Comparison of ENCODE assay signal across 1 cellular context in the genomic region with DNA sequence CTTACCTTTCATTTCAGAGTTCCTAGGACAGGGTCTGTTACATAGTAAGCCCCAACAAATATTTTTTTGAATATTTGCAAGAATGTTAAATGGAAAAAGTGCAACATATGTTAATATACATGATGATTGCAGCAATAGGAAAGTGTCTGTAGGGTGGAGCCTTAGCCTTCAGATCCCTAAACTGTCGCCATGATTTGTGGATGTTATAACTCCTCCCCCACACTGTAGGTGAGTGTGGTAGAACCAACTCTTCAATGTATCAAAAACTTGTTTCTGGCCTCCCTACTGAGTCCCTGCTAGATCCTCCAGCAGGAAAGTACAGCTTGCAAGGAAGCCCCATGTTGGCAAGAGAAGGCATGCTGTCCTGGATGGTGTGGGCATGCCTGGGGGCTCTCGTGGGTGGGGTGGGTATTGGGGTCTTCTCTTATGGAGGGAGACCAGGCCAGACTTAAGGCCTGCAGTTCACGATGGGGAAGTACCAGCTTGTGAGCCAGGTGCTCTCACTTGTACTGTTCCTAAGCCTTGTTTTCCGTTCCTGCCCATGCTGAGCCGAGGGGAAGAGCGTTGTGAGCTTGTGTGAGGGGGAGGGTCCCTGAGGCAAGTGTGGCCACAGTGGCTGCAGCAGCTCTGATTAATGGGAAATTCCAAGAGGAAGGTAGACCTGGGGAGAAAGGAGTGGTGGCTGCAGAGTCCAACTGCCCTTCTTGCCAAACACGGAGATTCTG.
TF ChIP-seq lines count a peak whose summit lies in the region.

No MANE protein-coding gene starts in this region.

TF ChIP-seq in WTC11, 78 proteins besides CTCF, POLR2A, EP300 and RAD21 (continued from another document):
- TF ChIP-seq, protein P1, sequence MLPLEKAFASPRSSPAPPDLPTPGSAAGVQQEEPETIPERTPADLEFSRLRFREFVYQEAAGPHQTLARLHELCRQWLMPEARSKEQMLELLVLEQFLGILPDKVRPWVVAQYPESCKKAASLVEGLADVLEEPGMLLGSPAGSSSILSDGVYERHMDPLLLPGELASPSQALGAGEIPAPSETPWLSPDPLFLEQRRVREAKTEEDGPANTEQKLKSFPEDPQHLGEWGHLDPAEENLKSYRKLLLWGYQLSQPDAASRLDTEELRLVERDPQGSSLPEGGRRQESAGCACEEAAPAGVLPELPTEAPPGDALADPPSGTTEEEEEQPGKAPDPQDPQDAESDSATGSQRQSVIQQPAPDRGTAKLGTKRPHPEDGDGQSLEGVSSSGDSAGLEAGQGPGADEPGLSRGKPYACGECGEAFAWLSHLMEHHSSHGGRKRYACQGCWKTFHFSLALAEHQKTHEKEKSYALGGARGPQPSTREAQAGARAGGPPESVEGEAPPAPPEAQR (CRISPR knock-in tag; IDR thresholded peaks at IDR 0.05), result no peak
- TF ChIP-seq NR3C1 (CRISPR knock-in tag; conservative IDR thresholded peaks at IDR 0.05; ENCODE audit: low read depth), result no peak
